12 cellular contexts compared by ENCODE assay signal in the genomic region with DNA sequence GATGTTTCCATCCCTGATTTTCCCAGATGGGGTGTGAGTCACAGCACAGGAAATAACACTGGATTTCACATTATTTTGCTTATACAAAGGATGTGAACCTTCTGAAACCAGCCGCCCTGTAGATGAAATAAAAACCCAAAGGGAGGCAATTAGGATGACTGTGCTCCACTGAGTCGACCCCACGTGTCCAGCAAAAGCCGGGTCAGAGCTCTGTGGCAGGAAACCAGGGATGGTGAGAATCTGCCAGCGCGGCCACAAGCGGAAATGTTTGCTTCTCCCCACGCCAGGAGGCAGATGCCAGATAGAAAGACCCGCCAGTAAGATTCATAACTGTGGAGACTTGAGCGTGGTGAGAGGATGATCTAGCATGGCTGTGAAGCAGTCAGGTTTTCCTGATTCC.
DNase-seq lines count a peak whose midpoint lies in the region; ATAC-seq and TF ChIP-seq lines count a peak whose summit lies in the region.
"Had no signal": no experiment of that assay in that cellular context is flagged by ENCODE, and none has a peak within 500 bp of the region (broad histone marks: within the 10 kb centered on the region; RNA-seq: fewer than 3 reads in every experiment).

No MANE protein-coding gene starts in this region.

- H3K27me3 Mint-ChIP-seq in activated T-helper 2 cell treated with anti-CD3 and anti-CD28 coated beads, Interferon-gamma antibody, Interleukin-2, Interleukin-4, amounts not matched to agents 10 μg/mL and 5 μg/mL and 100 μg/mL, durations not matched to agents 14 hours and 24 hours and 36 hours (ENCODE audit: low read depth) = no peaks in the 10 kb centered on the region
- H3K27me3 Mint-ChIP-seq: dendritic cell treated with granulocyte-macrophage colony-stimulating factor and Interleukin-4, amounts not matched to agents 40 ng/mL and 50 ng/mL, for 4 days had no signal

- DNase-seq in AG09319 (ENCODE audit: extremely low read depth, low read depth) (peak; percentile 83), IMR-90 (peak; percentile 99), astrocyte of the hippocampus (ENCODE audit: low read depth, low spot score) (peak; percentile 94), left kidney (ENCODE audit: low read depth, low spot score) (peak; percentile 27), testis (no peak), ecto neural progenitor cell (ENCODE audit: low spot score) (no peak), UCSD-AML1 (lab: John Stamatoyannopoulos, UW; ENCODE audit: unreplicated experiment) (no peak)
- no peak for DNase-seq in activated T-helper 2 cell treated with anti-CD3 and anti-CD28 coated beads, Interferon-gamma antibody, Interleukin-2, Interleukin-4, amounts not matched to agents 10 μg/mL and 5 μg/mL and 100 μg/mL, durations not matched to agents 14 hours and 24 hours and 36 hours (ENCODE audit: low spot score)
- DNase-seq: H9, NCI-H2081 had no signal

- no peaks in the 10 kb centered on the region for H4K20me1 ChIP-seq in IMR-90 (ENCODE audit: insufficient read depth, low read length)

- WGBS in IMR-90 (ENCODE audit: extremely low coverage in 2 of 2, insufficient read length in 1 of 2), 2 experiments = no CpG with 5 or more reads among the region's 10 CpGs
- WGBS in testis, 2 donors = 82 to 85% methylated on average over 10 of the region's 10 CpGs

- H3K36me3 ChIP-seq in IMR-90 (ENCODE audit: control insufficient read depth, insufficient read depth, low read length) = no peaks in the 10 kb centered on the region; the same call in 1 of the 2 replicates
- H3K36me3 ChIP-seq in testis (ENCODE audit: low read depth, missing control alignments) = no peaks in the 10 kb centered on the region
- H3K36me3 ChIP-seq: prostate gland had no signal

- H2AK5ac ChIP-seq in IMR-90 (ENCODE audit: low read depth, low read length) = no peak overlapping the region

- H3K4ac ChIP-seq in IMR-90 (ENCODE audit: low read depth, low read length) = peak overlapping the region; percentile 69; the same call in 1 of the 2 replicates

- peak overlapping the region; percentile 93; the same call in 1 of the 2 replicates for H2BK20ac ChIP-seq in IMR-90 (ENCODE audit: low read depth, low read length)

- peak overlapping the region; percentile 77; the same call in 1 of the 2 replicates for H3K56ac ChIP-seq in IMR-90 (ENCODE audit: extremely low read depth, insufficient read depth, low read length)

- H3K9me3 ChIP-seq in IMR-90 (ENCODE audit: control insufficient read depth, insufficient read depth, low read length) (peaks cover 4% of the 10 kb centered on the region), testis (no peaks in the 10 kb centered on the region)
- H3K9me3 ChIP-seq: prostate gland had no signal

- H3K14ac ChIP-seq in IMR-90 (replicated peaks; ENCODE audit: low read depth, low read length) = peak overlapping the region; percentile 83; the same call in 1 of the 2 replicates

- TF ChIP-seq RAD21 in IMR-90 (IDR thresholded peaks at IDR 0.05; ENCODE audit: low read length) = peak; percentile 29; the same call in 1 of the 2 replicates

- TF ChIP-seq POLR2A in IMR-90 (IDR thresholded peaks at IDR 0.05; ENCODE audit: low read depth, low read length) (no peak), testis (IDR thresholded peaks at IDR 0.05) (no peak)

- H3K18ac ChIP-seq in IMR-90 (ENCODE audit: low read depth, low read length) = peak overlapping the region; percentile 85; the same call in 1 of the 2 replicates

- peak overlapping the region; percentile 39 for H3K4me2 ChIP-seq in IMR-90 (ENCODE audit: low read depth, low read length)

- no peak overlapping the region for H3K27ac Mint-ChIP-seq in activated T-helper 2 cell treated with anti-CD3 and anti-CD28 coated beads, Interferon-gamma antibody, Interleukin-2, Interleukin-4, amounts not matched to agents 10 μg/mL and 5 μg/mL and 100 μg/mL, durations not matched to agents 14 hours and 24 hours and 36 hours
- H3K27ac Mint-ChIP-seq: dendritic cell treated with granulocyte-macrophage colony-stimulating factor and Interleukin-4, amounts not matched to agents 40 ng/mL and 50 ng/mL, for 4 days had no signal

- ATAC-seq in IMR-90 (ENCODE audit: low read depth) = peak; percentile 95

- H3K27ac ChIP-seq in IMR-90 (ENCODE audit: insufficient read depth, low read length) = peak overlapping the region; percentile 50
- H3K27ac ChIP-seq in testis = no peak overlapping the region
- H3K27ac ChIP-seq: prostate gland had no signal

- H3K9me1 ChIP-seq in IMR-90 (ENCODE audit: insufficient read depth, low read length) = peaks cover 12% of the 10 kb centered on the region

- BruUV-seq in IMR-90 (replicated peaks; lab: Mats Ljungman, UMichigan) = no TSS peak

- H3K9ac ChIP-seq in IMR-90 (ENCODE audit: low read depth, low read length) = peak overlapping the region; percentile 32; the same call in 1 of the 2 replicates

- peak overlapping the region; percentile 29 for H2AFZ ChIP-seq in IMR-90 (replicated peaks; ENCODE audit: low read length, poor library complexity)

- H3K36me3 Mint-ChIP-seq in activated T-helper 2 cell treated with anti-CD3 and anti-CD28 coated beads, Interferon-gamma antibody, Interleukin-2, Interleukin-4, amounts not matched to agents 10 μg/mL and 5 μg/mL and 100 μg/mL, durations not matched to agents 14 hours and 24 hours and 36 hours (ENCODE audit: low read depth) = no peaks in the 10 kb centered on the region

- H2AK9ac ChIP-seq in IMR-90 (replicated peaks; ENCODE audit: low read depth, low read length, poor library complexity) = no peak overlapping the region

- H3K4me1 Mint-ChIP-seq in activated T-helper 2 cell treated with anti-CD3 and anti-CD28 coated beads, Interferon-gamma antibody, Interleukin-2, Interleukin-4, amounts not matched to agents 10 μg/mL and 5 μg/mL and 100 μg/mL, durations not matched to agents 14 hours and 24 hours and 36 hours (ENCODE audit: low read depth) = no peaks in the 10 kb centered on the region

- H3K23ac ChIP-seq in IMR-90 (ENCODE audit: low read depth, low read length) = peak overlapping the region; percentile 70; the same call in 1 of the 2 replicates

- peaks cover 42 to 59% of the 10 kb centered on the region in 2 experiments for H3K79me1 ChIP-seq in IMR-90 (ENCODE audit: low read depth in 1 of 2, low read length in 2 of 2)

- peak overlapping the region; percentile 65; the same call in 1 of the 2 replicates for H4K91ac ChIP-seq in IMR-90 (ENCODE audit: insufficient read depth, low read depth, low read length)

- in situ Hi-C loops in IMR-90 (cut with MboI; ENCODE audit: low sequenced_read_pairs) = no loop called here

- POLR2A ChIA-PET in IMR-90 (lab: Charles Lee; ENCODE audit: unreplicated experiment) = interaction anchor here (1.2 kb wide), 1 partner anchor 8 kb away, joined by 4 read pairs; no protein-coding TSS in a partner anchor

- no peak for TF ChIP-seq CTCF in AG09319 (IDR thresholded peaks at IDR 0.05; ENCODE audit: low read depth, low read length)
- TF ChIP-seq CTCF in IMR-90 (conservative IDR thresholded peaks at IDR 0.05; ENCODE audit: low read depth, low read length) = no peak
- TF ChIP-seq CTCF in testis (IDR thresholded peaks at IDR 0.05) = no peak

- H3K4me3 ChIP-seq in IMR-90 (ENCODE audit: insufficient read depth, low read depth, low read length) = no peak overlapping the region
- no peak overlapping the region for H3K4me3 ChIP-seq in testis
- H3K4me3 ChIP-seq: prostate gland had no signal

- peak overlapping the region; percentile 70 for H2BK5ac ChIP-seq in IMR-90 (ENCODE audit: low read depth, low read length, poor library complexity, severe bottlenecking)

- no peak overlapping the region for H3K4me3 Mint-ChIP-seq in activated T-helper 2 cell treated with anti-CD3 and anti-CD28 coated beads, Interferon-gamma antibody, Interleukin-2, Interleukin-4, amounts not matched to agents 10 μg/mL and 5 μg/mL and 100 μg/mL, durations not matched to agents 14 hours and 24 hours and 36 hours (ENCODE audit: low read depth)
- H3K4me3 Mint-ChIP-seq: dendritic cell treated with granulocyte-macrophage colony-stimulating factor and Interleukin-4, amounts not matched to agents 40 ng/mL and 50 ng/mL, for 4 days; H9 had no signal

- peak overlapping the region; percentile 95; the same call in 1 of the 3 replicates for H2BK15ac ChIP-seq in IMR-90 (ENCODE audit: low read depth, low read length)

- H3K4me1 ChIP-seq in IMR-90 (ENCODE audit: control insufficient read depth, insufficient read depth, low read length) (peaks cover 16% of the 10 kb centered on the region), testis (no peaks in the 10 kb centered on the region)
- H3K4me1 ChIP-seq: prostate gland had no signal

- intact Hi-C loops in IMR-90 (cut with micrococcal nuclease) (loop anchor here (2.0 to 10.0 kb wide), 4 partner anchors 78 to 416 kb away; a partner anchor contains a TSS), testis (cut with DNase I; ENCODE audit: low total_unique reads) (no loop called here)
- intact Hi-C loops in activated T-helper 2 cell treated with anti-CD3 and anti-CD28 coated beads, Interferon-gamma antibody, Interleukin-2, Interleukin-4, amounts not matched to agents 10 μg/mL and 5 μg/mL and 100 μg/mL, durations not matched to agents 14 hours and 24 hours and 36 hours (cut with micrococcal nuclease) = no loop called here

- CTCF ChIA-PET in IMR-90 (lab: Yijun Ruan, JAX) = interaction anchor here (0.7 to 1.5 kb wide), 3 partner anchors 194 to 245 kb away, joined by 3 to 4 read pairs (median 3); no protein-coding TSS in a partner anchor

- H4K8ac ChIP-seq in IMR-90 (ENCODE audit: low read depth in 2 of 2, low read length in 2 of 2) = peak overlapping the region; percentile 81 to 89; a peak in 3 of 4 replicates

- peak overlapping the region; percentile 95 for H2BK120ac ChIP-seq in IMR-90 (ENCODE audit: low read depth, low read length)

- peak overlapping the region; percentile 51 for H4K5ac ChIP-seq in IMR-90 (ENCODE audit: low read depth, low read length)

- dilution Hi-C loops in IMR-90 (cut with HindIII; ENCODE audit: low sequenced_read_pairs, unreplicated experiment) = no loop called here

- H3K27me3 ChIP-seq in IMR-90 (ENCODE audit: control insufficient read depth, insufficient read depth, low read length) (no peaks in the 10 kb centered on the region), testis (no peaks in the 10 kb centered on the region)

- H3K9me3 Mint-ChIP-seq in activated T-helper 2 cell treated with anti-CD3 and anti-CD28 coated beads, Interferon-gamma antibody, Interleukin-2, Interleukin-4, amounts not matched to agents 10 μg/mL and 5 μg/mL and 100 μg/mL, durations not matched to agents 14 hours and 24 hours and 36 hours = peaks cover 59% of the 10 kb centered on the region

TF ChIP-seq in IMR-90, 13 proteins besides CTCF, POLR2A, EP300 and RAD21 (continues in another document):
- TF ChIP-seq MAZ (IDR thresholded peaks at IDR 0.05; ENCODE audit: borderline replicate concordance, low read depth, low read length) = no peak
- TF ChIP-seq BHLHE40 (IDR thresholded peaks at IDR 0.05; ENCODE audit: low read depth, low read length) = peak; percentile 81
- TF ChIP-seq MXI1 (IDR thresholded peaks at IDR 0.05; ENCODE audit: borderline replicate concordance, low read depth, low read length) = peak; percentile 82
- peak; percentile 88 for TF ChIP-seq FOS (IDR thresholded peaks at IDR 0.05; ENCODE audit: low read depth, low read length)

Comparison
In these comparisons a context has a peak if more than half of its experiments do, and no peak if none do; other contexts are left out.
1. DNase-seq: peak in AG09319 (single experiment), IMR-90 (single experiment), astrocyte of the hippocampus (single experiment) and left kidney (single experiment); none in testis (single experiment), ecto neural progenitor cell (single experiment), UCSD-AML1 (single experiment) and activated T-helper 2 cell treated with anti-CD3 and anti-CD28 coated beads, Interferon-gamma antibody, Interleukin-2, Interleukin-4, amounts not matched to agents 10 μg/mL and 5 μg/mL and 100 μg/mL, durations not matched to agents 14 hours and 24 hours and 36 hours (single experiment).